ENCODE assay signal across 9 cellular contexts in the genomic region with DNA sequence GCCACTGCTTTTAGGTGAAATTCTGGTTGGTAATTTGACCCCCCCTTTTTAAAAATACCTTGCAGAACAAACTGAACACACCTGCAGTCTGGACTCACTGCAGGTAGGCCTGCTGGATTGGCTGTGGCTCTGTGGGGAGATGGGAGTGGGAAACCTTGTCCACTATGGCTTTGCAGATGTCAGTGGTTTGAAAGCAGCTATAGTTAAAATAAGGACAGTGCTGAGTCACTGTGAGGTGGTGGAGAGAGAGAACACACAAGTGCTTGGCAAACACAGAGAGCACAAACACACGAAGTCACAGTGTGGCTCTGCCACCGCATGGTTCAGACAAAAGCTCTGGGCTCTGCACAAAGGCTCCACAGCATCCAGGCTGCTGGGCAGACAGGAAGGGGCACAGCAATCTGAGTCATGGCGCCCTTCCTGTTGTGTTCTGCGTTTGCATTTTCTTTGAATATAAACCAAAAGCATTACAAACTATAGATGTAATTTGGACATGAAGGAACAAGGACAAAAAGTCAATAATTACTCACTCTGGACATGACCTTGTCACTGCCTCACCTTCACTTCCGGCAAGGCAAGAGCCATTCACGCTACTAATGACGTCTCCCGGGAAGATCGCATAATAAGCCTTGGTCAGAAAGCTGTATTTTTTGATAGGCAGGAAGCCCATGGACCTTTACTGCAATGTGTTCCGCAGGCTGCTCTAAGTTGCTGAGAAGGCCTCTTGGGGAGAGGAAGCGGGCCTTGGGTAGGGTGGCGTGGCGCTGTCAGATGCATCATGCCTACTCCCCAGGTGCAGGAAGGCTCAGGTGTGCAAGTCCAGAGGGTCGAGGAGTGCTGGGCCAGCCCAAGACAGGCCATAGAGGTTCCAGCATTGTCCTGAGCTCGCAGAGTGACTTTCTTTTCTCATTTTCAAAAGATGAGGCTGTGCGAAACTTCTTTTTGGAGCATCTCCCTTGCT.
DNase-seq lines count a peak whose midpoint lies in the region; ATAC-seq and TF ChIP-seq lines count a peak whose summit lies in the region.
"Had no signal": no experiment of that assay in that cellular context is flagged by ENCODE, and none has a peak within 500 bp of the region (broad histone marks: within the 10 kb centered on the region; RNA-seq: fewer than 3 reads in every experiment).

No MANE protein-coding gene starts in this region.

- H3K4me1 Mint-ChIP-seq in activated T-cell treated with anti-CD3 and anti-CD28 coated beads, Interleukin-2, amount 50 U/mL, for 24 hours (ENCODE audit: low read depth), result peaks cover 28% of the 10 kb centered on the region
- H3K4me1 Mint-ChIP-seq in T-helper 1 cell treated with Interleukin-12 subunit alpha and Interleukin-12 subunit beta and Interleukin-4 antibody, amounts not matched to agents 30 μg/mL and 1 μg/mL, for 36 hours (ENCODE audit: low read depth), result peaks cover 19% of the 10 kb centered on the region

- H3K27me3 ChIP-seq in WERI-Rb-1 (ENCODE audit: insufficient read depth, low read depth, severe bottlenecking), result no peaks in the 10 kb centered on the region

- no peaks in the 10 kb centered on the region for H3K36me3 Mint-ChIP-seq in activated T-cell treated with anti-CD3 and anti-CD28 coated beads, Interleukin-2, amount 50 U/mL, for 24 hours (ENCODE audit: low read depth)
- H3K36me3 Mint-ChIP-seq in T-helper 1 cell treated with Interleukin-12 subunit alpha and Interleukin-12 subunit beta and Interleukin-4 antibody, amounts not matched to agents 30 μg/mL and 1 μg/mL, for 36 hours (ENCODE audit: low read depth), result no peaks in the 10 kb centered on the region

- no peaks in the 10 kb centered on the region for H3K9me3 ChIP-seq in WERI-Rb-1 (ENCODE audit: severe bottlenecking)

- no peak overlapping the region for H3K4me3 ChIP-seq in WERI-Rb-1 (ENCODE audit: low read depth, low read length)

- no peaks in the 10 kb centered on the region for H3K27me3 Mint-ChIP-seq in activated T-cell treated with anti-CD3 and anti-CD28 coated beads, Interleukin-2, amount 50 U/mL, for 24 hours
- H3K27me3 Mint-ChIP-seq in T-helper 1 cell treated with Interleukin-12 subunit alpha and Interleukin-12 subunit beta and Interleukin-4 antibody, amounts not matched to agents 30 μg/mL and 1 μg/mL, for 36 hours (ENCODE audit: low read depth), result peaks cover under 1% of the 10 kb centered on the region

- no peaks in the 10 kb centered on the region for H3K9me3 Mint-ChIP-seq in activated T-cell treated with anti-CD3 and anti-CD28 coated beads, Interleukin-2, amount 50 U/mL, for 24 hours
- H3K9me3 Mint-ChIP-seq in T-helper 1 cell treated with Interleukin-12 subunit alpha and Interleukin-12 subunit beta and Interleukin-4 antibody, amounts not matched to agents 30 μg/mL and 1 μg/mL, for 36 hours, result peaks cover 7% of the 10 kb centered on the region
- H3K9me3 Mint-ChIP-seq: activated B cell treated with CpG ODN at 0.5 μM for 24 hours had no signal

- H3K4me3 Mint-ChIP-seq in activated T-cell treated with anti-CD3 and anti-CD28 coated beads, Interleukin-2, amount 50 U/mL, for 24 hours, result no peak overlapping the region
- H3K4me3 Mint-ChIP-seq in T-helper 1 cell treated with Interleukin-12 subunit alpha and Interleukin-12 subunit beta and Interleukin-4 antibody, amounts not matched to agents 30 μg/mL and 1 μg/mL, for 36 hours, result no peak overlapping the region
- H3K4me3 Mint-ChIP-seq: activated B cell treated with CpG ODN at 0.5 μM for 24 hours had no signal

- H3K27ac ChIP-seq in WERI-Rb-1, result no peak overlapping the region

- no peaks in the 10 kb centered on the region for H3K36me3 ChIP-seq in WERI-Rb-1

- H3K27ac Mint-ChIP-seq in activated T-cell treated with anti-CD3 and anti-CD28 coated beads, Interleukin-2, amount 50 U/mL, for 24 hours, result peak overlapping the region; percentile 81
- peak overlapping the region; percentile 46 for H3K27ac Mint-ChIP-seq in T-helper 1 cell treated with Interleukin-12 subunit alpha and Interleukin-12 subunit beta and Interleukin-4 antibody, amounts not matched to agents 30 μg/mL and 1 μg/mL, for 36 hours
- H3K27ac Mint-ChIP-seq: activated B cell treated with CpG ODN at 0.5 μM for 24 hours had no signal

- intact Hi-C loops in posterior cingulate gyrus (cut with DNase I), result loop anchor here (10.0 kb wide), 1 partner anchor 48 kb away; no protein-coding TSS in a partner anchor

- DNase-seq in activated T-cell treated with anti-CD3 and anti-CD28 coated beads, Interleukin-2, amount 50 U/mL, for 24 hours, result peak; percentile 45
- DNase-seq in activated T-cell treated with anti-CD3 and anti-CD28 coated beads, Interleukin-2, amount 50 U/mL, for 1 hour, result no peak
- DNase-seq in fibroblast of gingiva (ENCODE audit: low read depth) (peak; percentile 84), posterior cingulate gyrus (peak; percentile 37 to 95 (median 56)), WERI-Rb-1 (no peak)
- DNase-seq: activated B cell treated with CpG ODN at 0.5 μM for 24 hours had no signal

- no peak for TF ChIP-seq CTCF in WERI-Rb-1 (IDR thresholded peaks at IDR 0.05; ENCODE audit: low read depth, low read length)

- ATAC-seq in HG03457 (IDR thresholded peaks at IDR 0.05; ENCODE audit: unreplicated experiment) (no peak), GM21367 (IDR thresholded peaks at IDR 0.05; ENCODE audit: unreplicated experiment) (no peak)

Comparison
In these comparisons a context has a peak if more than half of its experiments do, and no peak if none do; other contexts are left out.
1. DNase-seq: peak in activated T-cell treated with anti-CD3 and anti-CD28 coated beads, Interleukin-2, amount 50 U/mL, for 24 hours (single experiment), fibroblast of gingiva (single experiment) and posterior cingulate gyrus (10 of 10); none in activated T-cell treated with anti-CD3 and anti-CD28 coated beads, Interleukin-2, amount 50 U/mL, for 1 hour (single experiment) and WERI-Rb-1 (single experiment).